1 cellular context compared by ENCODE assay signal in the genomic region with DNA sequence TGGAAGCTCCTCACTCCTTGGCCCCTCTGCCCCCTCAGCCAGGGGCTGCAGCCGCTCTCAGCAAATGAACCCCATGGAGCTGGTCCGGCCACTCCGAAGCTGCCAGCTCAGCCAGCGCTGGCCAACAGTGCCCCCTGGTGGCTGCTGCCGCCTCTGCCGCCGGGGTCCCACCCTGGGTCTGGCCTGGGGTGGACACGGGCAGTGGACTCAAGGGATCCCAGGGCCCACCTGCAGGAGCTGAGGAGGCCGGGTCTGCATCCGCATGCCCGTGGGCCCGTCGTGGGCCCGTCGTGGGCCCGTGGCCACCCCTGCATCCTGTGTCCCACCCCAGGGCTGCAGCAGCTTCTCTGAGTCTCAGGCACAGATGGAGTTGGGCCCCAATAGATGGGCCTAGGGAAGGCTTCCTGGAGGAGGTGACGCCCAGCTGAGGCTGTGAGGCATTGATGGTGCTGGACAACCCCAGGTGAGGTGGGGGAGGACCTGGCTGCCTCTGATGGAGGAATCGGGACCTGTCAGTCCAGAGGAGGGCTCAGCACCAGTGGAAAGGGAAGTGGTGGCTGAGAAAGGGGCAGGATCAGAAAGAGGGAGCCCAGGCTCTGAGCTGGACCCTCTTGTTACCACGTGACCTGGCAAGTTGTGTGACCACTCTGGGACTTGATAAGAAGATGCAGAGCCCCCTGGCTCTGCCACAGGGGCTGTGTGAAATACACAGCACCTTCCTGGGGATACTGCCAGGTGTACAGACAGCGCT.
A peak's percentile ranks its signal among the peaks of the same experiment; 100 is the strongest.
TF ChIP-seq lines count a peak whose summit lies in the region.

No MANE protein-coding gene starts in this region.

TF ChIP-seq in HepG2, 621 proteins besides CTCF, POLR2A, EP300 and RAD21 (continued from another document and continues in another):
- TF ChIP-seq, protein P1, sequence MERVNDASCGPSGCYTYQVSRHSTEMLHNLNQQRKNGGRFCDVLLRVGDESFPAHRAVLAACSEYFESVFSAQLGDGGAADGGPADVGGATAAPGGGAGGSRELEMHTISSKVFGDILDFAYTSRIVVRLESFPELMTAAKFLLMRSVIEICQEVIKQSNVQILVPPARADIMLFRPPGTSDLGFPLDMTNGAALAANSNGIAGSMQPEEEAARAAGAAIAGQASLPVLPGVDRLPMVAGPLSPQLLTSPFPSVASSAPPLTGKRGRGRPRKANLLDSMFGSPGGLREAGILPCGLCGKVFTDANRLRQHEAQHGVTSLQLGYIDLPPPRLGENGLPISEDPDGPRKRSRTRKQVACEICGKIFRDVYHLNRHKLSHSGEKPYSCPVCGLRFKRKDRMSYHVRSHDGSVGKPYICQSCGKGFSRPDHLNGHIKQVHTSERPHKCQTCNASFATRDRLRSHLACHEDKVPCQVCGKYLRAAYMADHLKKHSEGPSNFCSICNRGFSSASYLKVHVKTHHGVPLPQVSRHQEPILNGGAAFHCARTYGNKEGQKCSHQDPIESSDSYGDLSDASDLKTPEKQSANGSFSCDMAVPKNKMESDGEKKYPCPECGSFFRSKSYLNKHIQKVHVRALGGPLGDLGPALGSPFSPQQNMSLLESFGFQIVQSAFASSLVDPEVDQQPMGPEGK (CRISPR knock-in tag; IDR thresholded peaks at IDR 0.05) = no peak
- TF ChIP-seq SATB2 (CRISPR knock-in tag; IDR thresholded peaks at IDR 0.05) (no peak), NFYC (CRISPR knock-in tag; IDR thresholded peaks at IDR 0.05) (no peak), ZNF34 (CRISPR knock-in tag; IDR thresholded peaks at IDR 0.05; ENCODE audit: borderline replicate concordance) (no peak), ZBTB7B (CRISPR knock-in tag; IDR thresholded peaks at IDR 0.05) (0 out of 2 replicates have a peak, but pooled peaks have one; percentile 30), ATF7-NPFF (CRISPR knock-in tag; IDR thresholded peaks at IDR 0.05; ENCODE audit: low read depth) (no peak), JDP2 (CRISPR knock-in tag; IDR thresholded peaks at IDR 0.05; ENCODE audit: borderline replicate concordance) (no peak), MLLT10 (CRISPR knock-in tag; IDR thresholded peaks at IDR 0.05) (no peak), ZBTB42 (CRISPR knock-in tag; IDR thresholded peaks at IDR 0.05) (0 out of 2 replicates have a peak, but pooled peaks have one; percentile 51), YEATS4 (CRISPR knock-in tag; IDR thresholded peaks at IDR 0.05; ENCODE audit: borderline replicate concordance) (no peak), ZNF773 (CRISPR knock-in tag; IDR thresholded peaks at IDR 0.05; ENCODE audit: borderline replicate concordance) (no peak), ZNF260 (CRISPR knock-in tag; IDR thresholded peaks at IDR 0.05; ENCODE audit: borderline replicate concordance, low read depth) (no peak), ERF (CRISPR knock-in tag; IDR thresholded peaks at IDR 0.05) (peak; percentile 22; the same call in 1 of the 2 replicates), ZNF607 (CRISPR knock-in tag; IDR thresholded peaks at IDR 0.05; ENCODE audit: borderline replicate concordance) (no peak), KAT7 (CRISPR knock-in tag; IDR thresholded peaks at IDR 0.05; ENCODE audit: borderline replicate concordance) (no peak), KDM2A (CRISPR knock-in tag; IDR thresholded peaks at IDR 0.05; ENCODE audit: borderline replicate concordance, low read depth) (peak; percentile 62; the same call in 1 of the 2 replicates), ARNT2 (CRISPR knock-in tag; IDR thresholded peaks at IDR 0.05; ENCODE audit: low read depth) (no peak), HNRNPLL (IDR thresholded peaks at IDR 0.05; ENCODE audit: low read depth, low read length, poor library complexity, severe bottlenecking) (no peak), TBP (CRISPR knock-in tag; IDR thresholded peaks at IDR 0.05) (no peak), MAFG (CRISPR knock-in tag; IDR thresholded peaks at IDR 0.05) (no peak), FOXO1 (CRISPR knock-in tag; IDR thresholded peaks at IDR 0.05) (0 out of 2 replicates have a peak, but pooled peaks have one; percentile 42), ELF3 (CRISPR knock-in tag; IDR thresholded peaks at IDR 0.05) (no peak), ZNF331 (CRISPR knock-in tag; IDR thresholded peaks at IDR 0.05) (peak; percentile 11; the same call in 1 of the 2 replicates), ZNF557 (CRISPR knock-in tag; IDR thresholded peaks at IDR 0.05) (no peak), ZNF451 (CRISPR knock-in tag; IDR thresholded peaks at IDR 0.05) (no peak), PITX1 (CRISPR knock-in tag; IDR thresholded peaks at IDR 0.05) (peak; percentile 26; the same call in 1 of the 2 replicates), JUND (CRISPR knock-in tag; IDR thresholded peaks at IDR 0.05) (no peak), RBM39 (IDR thresholded peaks at IDR 0.05; ENCODE audit: low read depth, low read length, poor library complexity, severe bottlenecking) (no peak), NCOA5 (CRISPR knock-in tag; IDR thresholded peaks at IDR 0.05) (no peak), ZNF674 (CRISPR knock-in tag; IDR thresholded peaks at IDR 0.05; ENCODE audit: low read depth) (0 out of 2 replicates have a peak, but pooled peaks have one; percentile 52), RNF2 (conservative IDR thresholded peaks at IDR 0.05; ENCODE audit: low read depth) (no peak), SP1 (IDR thresholded peaks at IDR 0.05) (no peak), SP1 (CRISPR knock-in tag; IDR thresholded peaks at IDR 0.05) (no peak), ZNF737 (CRISPR knock-in tag; IDR thresholded peaks at IDR 0.05; ENCODE audit: borderline replicate concordance) (no peak), HIVEP1 (CRISPR knock-in tag; IDR thresholded peaks at IDR 0.05) (no peak), ZNF883 (CRISPR knock-in tag; IDR thresholded peaks at IDR 0.05; ENCODE audit: not compliant biosample characterization) (no peak), RFX5 (IDR thresholded peaks at IDR 0.05; ENCODE audit: low read depth, low read length) (no peak), REXO4 (CRISPR knock-in tag; IDR thresholded peaks at IDR 0.05; ENCODE audit: borderline replicate concordance) (no peak), MEIS1 (CRISPR knock-in tag; IDR thresholded peaks at IDR 0.05; ENCODE audit: borderline replicate concordance) (no peak), WIZ (CRISPR knock-in tag; IDR thresholded peaks at IDR 0.05) (no peak)
- TF ChIP-seq, protein P2, sequence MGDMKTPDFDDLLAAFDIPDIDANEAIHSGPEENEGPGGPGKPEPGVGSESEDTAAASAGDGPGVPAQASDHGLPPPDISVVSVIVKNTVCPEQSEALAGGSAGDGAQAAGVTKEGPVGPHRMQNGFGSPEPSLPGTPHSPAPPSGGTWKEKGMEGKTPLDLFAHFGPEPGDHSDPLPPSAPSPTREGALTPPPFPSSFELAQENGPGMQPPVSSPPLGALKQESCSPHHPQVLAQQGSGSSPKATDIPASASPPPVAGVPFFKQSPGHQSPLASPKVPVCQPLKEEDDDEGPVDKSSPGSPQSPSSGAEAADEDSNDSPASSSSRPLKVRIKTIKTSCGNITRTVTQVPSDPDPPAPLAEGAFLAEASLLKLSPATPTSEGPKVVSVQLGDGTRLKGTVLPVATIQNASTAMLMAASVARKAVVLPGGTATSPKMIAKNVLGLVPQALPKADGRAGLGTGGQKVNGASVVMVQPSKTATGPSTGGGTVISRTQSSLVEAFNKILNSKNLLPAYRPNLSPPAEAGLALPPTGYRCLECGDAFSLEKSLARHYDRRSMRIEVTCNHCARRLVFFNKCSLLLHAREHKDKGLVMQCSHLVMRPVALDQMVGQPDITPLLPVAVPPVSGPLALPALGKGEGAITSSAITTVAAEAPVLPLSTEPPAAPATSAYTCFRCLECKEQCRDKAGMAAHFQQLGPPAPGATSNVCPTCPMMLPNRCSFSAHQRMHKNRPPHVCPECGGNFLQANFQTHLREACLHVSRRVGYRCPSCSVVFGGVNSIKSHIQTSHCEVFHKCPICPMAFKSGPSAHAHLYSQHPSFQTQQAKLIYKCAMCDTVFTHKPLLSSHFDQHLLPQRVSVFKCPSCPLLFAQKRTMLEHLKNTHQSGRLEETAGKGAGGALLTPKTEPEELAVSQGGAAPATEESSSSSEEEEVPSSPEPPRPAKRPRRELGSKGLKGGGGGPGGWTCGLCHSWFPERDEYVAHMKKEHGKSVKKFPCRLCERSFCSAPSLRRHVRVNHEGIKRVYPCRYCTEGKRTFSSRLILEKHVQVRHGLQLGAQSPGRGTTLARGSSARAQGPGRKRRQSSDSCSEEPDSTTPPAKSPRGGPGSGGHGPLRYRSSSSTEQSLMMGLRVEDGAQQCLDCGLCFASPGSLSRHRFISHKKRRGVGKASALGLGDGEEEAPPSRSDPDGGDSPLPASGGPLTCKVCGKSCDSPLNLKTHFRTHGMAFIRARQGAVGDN (CRISPR knock-in tag; IDR thresholded peaks at IDR 0.05) = peak; percentile 30; the same call in 1 of the 2 replicates
- TF ChIP-seq, protein P3, sequence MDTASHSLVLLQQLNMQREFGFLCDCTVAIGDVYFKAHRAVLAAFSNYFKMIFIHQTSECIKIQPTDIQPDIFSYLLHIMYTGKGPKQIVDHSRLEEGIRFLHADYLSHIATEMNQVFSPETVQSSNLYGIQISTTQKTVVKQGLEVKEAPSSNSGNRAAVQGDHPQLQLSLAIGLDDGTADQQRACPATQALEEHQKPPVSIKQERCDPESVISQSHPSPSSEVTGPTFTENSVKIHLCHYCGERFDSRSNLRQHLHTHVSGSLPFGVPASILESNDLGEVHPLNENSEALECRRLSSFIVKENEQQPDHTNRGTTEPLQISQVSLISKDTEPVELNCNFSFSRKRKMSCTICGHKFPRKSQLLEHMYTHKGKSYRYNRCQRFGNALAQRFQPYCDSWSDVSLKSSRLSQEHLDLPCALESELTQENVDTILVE (CRISPR knock-in tag; IDR thresholded peaks at IDR 0.05) = no peak
- TF ChIP-seq, protein P4, sequence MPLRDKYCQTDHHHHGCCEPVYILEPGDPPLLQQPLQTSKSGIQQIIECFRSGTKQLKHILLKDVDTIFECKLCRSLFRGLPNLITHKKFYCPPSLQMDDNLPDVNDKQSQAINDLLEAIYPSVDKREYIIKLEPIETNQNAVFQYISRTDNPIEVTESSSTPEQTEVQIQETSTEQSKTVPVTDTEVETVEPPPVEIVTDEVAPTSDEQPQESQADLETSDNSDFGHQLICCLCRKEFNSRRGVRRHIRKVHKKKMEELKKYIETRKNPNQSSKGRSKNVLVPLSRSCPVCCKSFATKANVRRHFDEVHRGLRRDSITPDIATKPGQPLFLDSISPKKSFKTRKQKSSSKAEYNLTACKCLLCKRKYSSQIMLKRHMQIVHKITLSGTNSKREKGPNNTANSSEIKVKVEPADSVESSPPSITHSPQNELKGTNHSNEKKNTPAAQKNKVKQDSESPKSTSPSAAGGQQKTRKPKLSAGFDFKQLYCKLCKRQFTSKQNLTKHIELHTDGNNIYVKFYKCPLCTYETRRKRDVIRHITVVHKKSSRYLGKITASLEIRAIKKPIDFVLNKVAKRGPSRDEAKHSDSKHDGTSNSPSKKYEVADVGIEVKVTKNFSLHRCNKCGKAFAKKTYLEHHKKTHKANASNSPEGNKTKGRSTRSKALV (CRISPR knock-in tag; IDR thresholded peaks at IDR 0.05) = no peak
- TF ChIP-seq, protein P5, sequence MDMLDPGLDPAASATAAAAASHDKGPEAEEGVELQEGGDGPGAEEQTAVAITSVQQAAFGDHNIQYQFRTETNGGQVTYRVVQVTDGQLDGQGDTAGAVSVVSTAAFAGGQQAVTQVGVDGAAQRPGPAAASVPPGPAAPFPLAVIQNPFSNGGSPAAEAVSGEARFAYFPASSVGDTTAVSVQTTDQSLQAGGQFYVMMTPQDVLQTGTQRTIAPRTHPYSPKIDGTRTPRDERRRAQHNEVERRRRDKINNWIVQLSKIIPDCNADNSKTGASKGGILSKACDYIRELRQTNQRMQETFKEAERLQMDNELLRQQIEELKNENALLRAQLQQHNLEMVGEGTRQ (IDR thresholded peaks at IDR 0.05; ENCODE audit: low read depth, low read length) = peak; percentile 23; the same call in 1 of the 2 replicates
- TF ChIP-seq, protein P5 (CRISPR knock-in tag; IDR thresholded peaks at IDR 0.05; ENCODE audit: borderline replicate concordance) = no peak
- TF ChIP-seq, protein P6, sequence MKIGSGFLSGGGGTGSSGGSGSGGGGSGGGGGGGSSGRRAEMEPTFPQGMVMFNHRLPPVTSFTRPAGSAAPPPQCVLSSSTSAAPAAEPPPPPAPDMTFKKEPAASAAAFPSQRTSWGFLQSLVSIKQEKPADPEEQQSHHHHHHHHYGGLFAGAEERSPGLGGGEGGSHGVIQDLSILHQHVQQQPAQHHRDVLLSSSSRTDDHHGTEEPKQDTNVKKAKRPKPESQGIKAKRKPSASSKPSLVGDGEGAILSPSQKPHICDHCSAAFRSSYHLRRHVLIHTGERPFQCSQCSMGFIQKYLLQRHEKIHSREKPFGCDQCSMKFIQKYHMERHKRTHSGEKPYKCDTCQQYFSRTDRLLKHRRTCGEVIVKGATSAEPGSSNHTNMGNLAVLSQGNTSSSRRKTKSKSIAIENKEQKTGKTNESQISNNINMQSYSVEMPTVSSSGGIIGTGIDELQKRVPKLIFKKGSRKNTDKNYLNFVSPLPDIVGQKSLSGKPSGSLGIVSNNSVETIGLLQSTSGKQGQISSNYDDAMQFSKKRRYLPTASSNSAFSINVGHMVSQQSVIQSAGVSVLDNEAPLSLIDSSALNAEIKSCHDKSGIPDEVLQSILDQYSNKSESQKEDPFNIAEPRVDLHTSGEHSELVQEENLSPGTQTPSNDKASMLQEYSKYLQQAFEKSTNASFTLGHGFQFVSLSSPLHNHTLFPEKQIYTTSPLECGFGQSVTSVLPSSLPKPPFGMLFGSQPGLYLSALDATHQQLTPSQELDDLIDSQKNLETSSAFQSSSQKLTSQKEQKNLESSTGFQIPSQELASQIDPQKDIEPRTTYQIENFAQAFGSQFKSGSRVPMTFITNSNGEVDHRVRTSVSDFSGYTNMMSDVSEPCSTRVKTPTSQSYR (CRISPR knock-in tag; IDR thresholded peaks at IDR 0.05; ENCODE audit: borderline replicate concordance) = no peak
